Comparison of ENCODE assay signal across 1 cellular context in genomic region chr1:160168016-160168415, GRCh38.
TF ChIP-seq lines count a peak whose summit lies in the region.

No MANE protein-coding gene starts in this region.

TF ChIP-seq in GM23338, 12 proteins besides CTCF, POLR2A, EP300 and RAD21 (continued from another document):
- TF ChIP-seq REST (IDR thresholded peaks at IDR 0.05; ENCODE audit: unreplicated experiment), result no peak
- no peak for TF ChIP-seq STAT1 (IDR thresholded peaks at IDR 0.05; ENCODE audit: unreplicated experiment)
- no peak for TF ChIP-seq JUNB (IDR thresholded peaks at IDR 0.05; ENCODE audit: unreplicated experiment)
- TF ChIP-seq NANOG (IDR thresholded peaks at IDR 0.05; ENCODE audit: borderline replicate concordance), result no peak
- no peak for TF ChIP-seq POLR2AphosphoS5 (IDR thresholded peaks at IDR 0.05; ENCODE audit: low read depth)
- TF ChIP-seq EZH2 (IDR thresholded peaks at IDR 0.05; ENCODE audit: low read depth, unreplicated experiment), result no peak
- no peak for TF ChIP-seq CREB1 (CRISPR knock-in tag; IDR thresholded peaks at IDR 0.05; ENCODE audit: low read depth)
- no peak for TF ChIP-seq ZNF331 (CRISPR knock-in tag; IDR thresholded peaks at IDR 0.05; ENCODE audit: low read depth)
- TF ChIP-seq ETS1 (IDR thresholded peaks at IDR 0.05), result no peak
- TF ChIP-seq ZNF114 (CRISPR knock-in tag; IDR thresholded peaks at IDR 0.05), result no peak
